In the genomic region with DNA sequence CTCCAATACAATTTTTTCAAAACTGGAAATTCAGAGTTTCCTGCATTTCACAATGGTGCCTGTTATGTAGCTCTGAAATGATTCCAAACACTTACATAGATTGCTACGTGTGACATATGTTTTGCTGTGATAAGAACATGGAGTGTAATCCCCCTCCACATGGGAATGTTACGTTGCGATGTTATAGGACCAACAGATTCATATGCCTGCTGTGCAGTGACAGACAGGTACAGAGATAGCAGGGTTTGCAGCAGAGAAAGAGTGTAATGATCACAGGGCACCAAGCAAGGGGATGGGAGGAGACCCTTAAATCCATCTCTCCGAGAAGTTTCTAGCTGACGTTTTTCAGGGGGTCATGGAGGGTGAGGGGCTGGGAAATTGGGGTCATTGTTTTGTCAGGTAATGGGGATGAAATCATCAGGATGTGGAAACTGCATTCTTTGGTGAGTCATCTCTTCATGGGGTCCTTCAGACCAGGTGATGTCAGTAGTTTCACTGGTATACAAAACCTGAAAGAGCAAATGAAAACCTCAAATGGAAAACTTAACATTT, we compare ENCODE assay signal across 1 cellular context.
TF ChIP-seq lines count a peak whose summit lies in the region.

No MANE protein-coding gene starts in this region.

TF ChIP-seq in SK-N-SH treated with all-trans-retinoic acid at 6 μM for 48 hours, 23 proteins besides CTCF, POLR2A, EP300 and RAD21 (continued from another document):
- TF ChIP-seq, protein P1, sequence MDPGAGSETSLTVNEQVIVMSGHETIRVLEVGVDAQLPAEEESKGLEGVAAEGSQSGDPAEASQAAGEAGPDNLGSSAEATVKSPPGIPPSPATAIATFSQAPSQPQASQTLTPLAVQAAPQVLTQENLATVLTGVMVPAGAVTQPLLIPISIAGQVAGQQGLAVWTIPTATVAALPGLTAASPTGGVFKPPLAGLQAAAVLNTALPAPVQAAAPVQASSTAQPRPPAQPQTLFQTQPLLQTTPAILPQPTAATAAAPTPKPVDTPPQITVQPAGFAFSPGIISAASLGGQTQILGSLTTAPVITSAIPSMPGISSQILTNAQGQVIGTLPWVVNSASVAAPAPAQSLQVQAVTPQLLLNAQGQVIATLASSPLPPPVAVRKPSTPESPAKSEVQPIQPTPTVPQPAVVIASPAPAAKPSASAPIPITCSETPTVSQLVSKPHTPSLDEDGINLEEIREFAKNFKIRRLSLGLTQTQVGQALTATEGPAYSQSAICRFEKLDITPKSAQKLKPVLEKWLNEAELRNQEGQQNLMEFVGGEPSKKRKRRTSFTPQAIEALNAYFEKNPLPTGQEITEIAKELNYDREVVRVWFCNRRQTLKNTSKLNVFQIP (CRISPR knock-in tag; IDR thresholded peaks at IDR 0.05; ENCODE audit: borderline replicate concordance, low read depth) = no peak
- TF ChIP-seq TCF4 (CRISPR knock-in tag; IDR thresholded peaks at IDR 0.05; ENCODE audit: borderline replicate concordance) (no peak), OSR1 (CRISPR knock-in tag; IDR thresholded peaks at IDR 0.05) (no peak), CSDC2 (CRISPR knock-in tag; IDR thresholded peaks at IDR 0.05) (no peak), SNAI2 (CRISPR knock-in tag; IDR thresholded peaks at IDR 0.05) (no peak), ARNTL (CRISPR knock-in tag; IDR thresholded peaks at IDR 0.05; ENCODE audit: borderline replicate concordance, low read depth) (no peak), TSHZ2 (CRISPR knock-in tag; IDR thresholded peaks at IDR 0.05) (no peak), CREB5 (CRISPR knock-in tag; IDR thresholded peaks at IDR 0.05; ENCODE audit: low read depth) (no peak)
